1 cellular context compared by ENCODE assay signal in genomic region chr5:107388111-107388861, GRCh38.
TF ChIP-seq lines count a peak whose summit lies in the region.

No MANE protein-coding gene starts in this region.

TF ChIP-seq in SK-N-SH, 30 proteins besides CTCF, POLR2A, EP300 and RAD21 (continued from another document):
- no peak for TF ChIP-seq USF1 (IDR thresholded peaks at IDR 0.05; ENCODE audit: borderline replicate concordance, low read depth)
- TF ChIP-seq TAF1 (IDR thresholded peaks at IDR 0.05; ENCODE audit: borderline replicate concordance, low read depth, low read length) = no peak
- peak; percentile 85 for TF ChIP-seq PBX3 (IDR thresholded peaks at IDR 0.05)
- TF ChIP-seq REST (IDR thresholded peaks at IDR 0.05; ENCODE audit: low read depth, low read length) = no peak
